20 cellular contexts compared by ENCODE assay signal in the genomic region with DNA sequence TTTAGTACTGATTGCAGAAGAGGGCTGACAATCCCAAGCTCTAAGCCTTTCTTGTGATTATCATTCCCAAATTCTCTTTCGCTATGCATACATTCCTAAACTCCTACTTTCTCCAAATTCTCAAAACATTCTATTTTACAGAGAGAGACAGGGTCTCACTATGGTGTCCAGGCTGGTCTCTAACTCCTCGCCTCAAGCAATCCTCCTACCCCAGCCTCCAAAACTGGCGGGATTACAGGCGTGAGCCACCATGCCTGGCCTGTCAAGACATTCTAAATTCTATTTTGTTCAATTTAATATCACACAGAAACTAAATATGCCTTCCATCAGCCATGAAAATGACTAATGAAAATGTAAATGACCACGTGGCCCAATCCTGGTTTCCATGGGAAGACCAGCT. TPM values are rescaled to one million over a fixed set of nuclear protein-coding genes. Genes with fewer than 3 reads are reported as not detected.
A peak's percentile ranks its signal among the peaks of the same experiment; 100 is the strongest.
DNase-seq lines count a peak whose midpoint lies in the region; ATAC-seq and TF ChIP-seq lines count a peak whose summit lies in the region.
"Had no signal": no experiment of that assay in that cellular context is flagged by ENCODE, and none has a peak within 500 bp of the region (broad histone marks: within the 10 kb centered on the region; RNA-seq: fewer than 3 reads in every experiment).

No MANE protein-coding gene starts in this region.

- ATAC-seq in RWPE2 (ENCODE audit: low read depth) (no peak), GM19324 (IDR thresholded peaks at IDR 0.05; ENCODE audit: low FRiP score, unreplicated experiment) (no peak), GM21717 (IDR thresholded peaks at IDR 0.05; ENCODE audit: unreplicated experiment) (no peak), GM18502 (IDR thresholded peaks at IDR 0.05; ENCODE audit: poor library complexity, unreplicated experiment) (no peak), heart right ventricle (no peak)
- ATAC-seq: gastrocnemius medialis; natural killer cell treated with Interleukin-12 subunit alpha and Interleukin-12 subunit beta and Interleukin-15 and Interleukin-18, amount 100 ng/mL, for 72 hours had no signal

- peaks cover 14% of the 10 kb centered on the region for H3K36me3 ChIP-seq in RWPE2 (ENCODE audit: low read depth)
- no peaks in the 10 kb centered on the region for H3K36me3 ChIP-seq in hepatocyte (replicated peaks; ENCODE audit: insufficient read depth, low read depth)
- no peaks in the 10 kb centered on the region for H3K36me3 ChIP-seq in heart right ventricle
- H3K36me3 ChIP-seq: gastrocnemius medialis, MG63 had no signal

- H3K27me3 ChIP-seq in RWPE2 (ENCODE audit: insufficient read depth, poor library complexity, severe bottlenecking): no peaks in the 10 kb centered on the region
- H3K27me3 ChIP-seq in hepatocyte: no peaks in the 10 kb centered on the region
- no peaks in the 10 kb centered on the region for H3K27me3 ChIP-seq in heart right ventricle
- H3K27me3 ChIP-seq: gastrocnemius medialis, MG63 had no signal

- H3K4me1 ChIP-seq in RWPE2 (ENCODE audit: insufficient read depth, poor library complexity, severe bottlenecking) (peaks cover 66% of the 10 kb centered on the region), hepatocyte (ENCODE audit: insufficient read depth) (peaks cover 16% of the 10 kb centered on the region), heart right ventricle (peaks cover 39 to 94% (median 75%) of the 10 kb centered on the region in 9 donors)

- H3K4me2 ChIP-seq in hepatocyte: no peak overlapping the region

- no peaks in the 10 kb centered on the region for H3K27me3 Mint-ChIP-seq in activated naive CD8-positive, alpha-beta T cell
- no peaks in the 10 kb centered on the region for H3K27me3 Mint-ChIP-seq in activated naive CD8-positive, alpha-beta T cell treated with anti-CD3 and anti-CD28 coated beads for 36 hours
- H3K27me3 Mint-ChIP-seq: activated CD4-positive, alpha-beta T cell treated with anti-CD3 and anti-CD28 coated beads, Interleukin-2, amount 10 ng/mL, durations not matched to agents 24 days and 14 days; dendritic cell treated with granulocyte-macrophage colony-stimulating factor and Interleukin-4, amounts not matched to agents 40 ng/mL and 50 ng/mL, for 4 days; natural killer cell treated with Interleukin-12 subunit alpha and Interleukin-12 subunit beta and Interleukin-15 and Interleukin-18, amount 100 ng/mL, for 72 hours had no signal

- peaks cover 82% of the 10 kb centered on the region for H3K4me1 Mint-ChIP-seq in activated naive CD8-positive, alpha-beta T cell (ENCODE audit: low read depth)
- H3K4me1 Mint-ChIP-seq in activated naive CD8-positive, alpha-beta T cell treated with anti-CD3 and anti-CD28 coated beads for 36 hours: peaks cover 80% of the 10 kb centered on the region

- 94% methylated on average over 5 of the region's 5 CpGs for WGBS in hepatocyte (ENCODE audit: low lambda C conversion rate, missing lambda C conversion rate)
- WGBS in heart right ventricle, 2 donors: 93% methylated on average over 5 of the region's 5 CpGs

- peaks cover 99% of the 10 kb centered on the region for H3K79me2 ChIP-seq in hepatocyte

- no peak for TF ChIP-seq CTCF in RWPE2 (IDR thresholded peaks at IDR 0.05; ENCODE audit: poor library complexity, severe bottlenecking)
- TF ChIP-seq CTCF in hepatocyte (IDR thresholded peaks at IDR 0.05; ENCODE audit: poor library complexity): no peak
- no peak for TF ChIP-seq CTCF in heart right ventricle (IDR thresholded peaks at IDR 0.05)

- H3K9me3 ChIP-seq in RWPE2 (ENCODE audit: severe bottlenecking) (no peaks in the 10 kb centered on the region), hepatocyte (ENCODE audit: low read depth) (no peaks in the 10 kb centered on the region), heart right ventricle (no peaks in the 10 kb centered on the region)
- H3K9me3 ChIP-seq: gastrocnemius medialis, MG63 had no signal

- no peak overlapping the region for H2AFZ ChIP-seq in hepatocyte

- no peaks in the 10 kb centered on the region for H3K9me2 ChIP-seq in hepatocyte (replicated peaks; ENCODE audit: insufficient read depth)

- no peak overlapping the region for H3K4me3 ChIP-seq in RWPE2 (ENCODE audit: severe bottlenecking)
- no peak overlapping the region for H3K4me3 ChIP-seq in hepatocyte
- no peak overlapping the region for H3K4me3 ChIP-seq in heart right ventricle
- H3K4me3 ChIP-seq: gastrocnemius medialis, MG63 had no signal

- peak overlapping the region; percentile 46 for H3K27ac ChIP-seq in RWPE2 (ENCODE audit: poor library complexity, severe bottlenecking)
- H3K27ac ChIP-seq in hepatocyte: peak overlapping the region; percentile 42
- no peak overlapping the region for H3K27ac ChIP-seq in heart right ventricle
- H3K27ac ChIP-seq: gastrocnemius medialis had no signal

- peak overlapping the region; percentile 18 for H3K27ac Mint-ChIP-seq in activated naive CD8-positive, alpha-beta T cell
- no peak overlapping the region for H3K27ac Mint-ChIP-seq in activated naive CD8-positive, alpha-beta T cell treated with anti-CD3 and anti-CD28 coated beads for 36 hours
- H3K27ac Mint-ChIP-seq: dendritic cell treated with granulocyte-macrophage colony-stimulating factor and Interleukin-4, amounts not matched to agents 40 ng/mL and 50 ng/mL, for 4 days had no signal

- DNase-seq in activated naive CD8-positive, alpha-beta T cell treated with anti-CD3 and anti-CD28 coated beads for 36 hours: no peak
- DNase-seq in RWPE2 (ENCODE audit: low spot score): no peak
- no peak for DNase-seq in hepatocyte (ENCODE audit: low spot score)
- DNase-seq in heart right ventricle: no peak
- DNase-seq: activated CD4-positive, alpha-beta T cell treated with anti-CD3 and anti-CD28 coated beads, Interleukin-2, amount 10 ng/mL, durations not matched to agents 24 days and 14 days; activated T-cell treated with anti-CD3 and anti-CD28 coated beads, Interleukin-2, amount 50 U/mL, for 4 hours; Calu3; erythroblast; gastrocnemius medialis; MG63; NCI-H774; SIG-M5; stimulated activated CD4-positive, alpha-beta T cell treated with anti-CD3 and anti-CD28 coated beads, Interleukin-4, amount 100 ng/mL, for 4 hours; T-helper 1 cell had no signal

- intact Hi-C loops in heart right ventricle (cut with DNase I): loop anchor here in 2 of 10 donors (5.0 kb wide), 1 partner anchor 37 kb away; no protein-coding TSS in a partner anchor

- no peaks in the 10 kb centered on the region for H3K9me3 Mint-ChIP-seq in activated naive CD8-positive, alpha-beta T cell (ENCODE audit: low read depth)
- H3K9me3 Mint-ChIP-seq in activated naive CD8-positive, alpha-beta T cell treated with anti-CD3 and anti-CD28 coated beads for 36 hours: no peaks in the 10 kb centered on the region
- H3K9me3 Mint-ChIP-seq: activated CD4-positive, alpha-beta T cell treated with anti-CD3 and anti-CD28 coated beads, Interleukin-2, amount 10 ng/mL, durations not matched to agents 24 days and 14 days; activated T-cell treated with anti-CD3 and anti-CD28 coated beads, Interleukin-2, amount 50 U/mL, for 4 hours; dendritic cell treated with granulocyte-macrophage colony-stimulating factor and Interleukin-4, amounts not matched to agents 40 ng/mL and 50 ng/mL, for 4 days; natural killer cell treated with Interleukin-12 subunit alpha and Interleukin-12 subunit beta and Interleukin-15 and Interleukin-18, amount 100 ng/mL, for 72 hours had no signal

- H4K20me1 ChIP-seq in hepatocyte (ENCODE audit: insufficient read depth, poor library complexity, severe bottlenecking): peaks cover 99% of the 10 kb centered on the region

- H3K36me3 Mint-ChIP-seq in activated naive CD8-positive, alpha-beta T cell: no peaks in the 10 kb centered on the region
- peaks cover 8% of the 10 kb centered on the region for H3K36me3 Mint-ChIP-seq in activated naive CD8-positive, alpha-beta T cell treated with anti-CD3 and anti-CD28 coated beads for 36 hours
- H3K36me3 Mint-ChIP-seq: natural killer cell treated with Interleukin-12 subunit alpha and Interleukin-12 subunit beta and Interleukin-15 and Interleukin-18, amount 100 ng/mL, for 72 hours had no signal

- H3K4me3 Mint-ChIP-seq in activated naive CD8-positive, alpha-beta T cell: no peak overlapping the region
- no peak overlapping the region for H3K4me3 Mint-ChIP-seq in activated naive CD8-positive, alpha-beta T cell treated with anti-CD3 and anti-CD28 coated beads for 36 hours
- H3K4me3 Mint-ChIP-seq: activated CD4-positive, alpha-beta T cell treated with anti-CD3 and anti-CD28 coated beads, Interleukin-2, amount 10 ng/mL, durations not matched to agents 24 days and 14 days; activated T-cell treated with anti-CD3 and anti-CD28 coated beads, Interleukin-2, amount 50 U/mL, for 4 hours; dendritic cell treated with granulocyte-macrophage colony-stimulating factor and Interleukin-4, amounts not matched to agents 40 ng/mL and 50 ng/mL, for 4 days; natural killer cell treated with Interleukin-12 subunit alpha and Interleukin-12 subunit beta and Interleukin-15 and Interleukin-18, amount 100 ng/mL, for 72 hours had no signal

RNA-seq across cellular contexts. Expression of gene ANKRD11, which starts 39.8 kb away (rescaled TPM):
- total RNA-seq in activated naive CD8-positive, alpha-beta T cell treated with anti-CD3 and anti-CD28 coated beads for 36 hours: 100 to 1,000 TPM; 129 to 142 TPM
- total RNA-seq in hepatocyte (48.7 and 50.6 TPM in 2 replicates), heart right ventricle (10 to 100 TPM; 55.9 to 93.6 (median 67.4) TPM)
- polyA plus RNA-seq in hepatocyte (130 and 135 TPM in 2 replicates), heart right ventricle (10 to 100 TPM; 47.7 to 65.5 TPM)

RNA-seq across cellular contexts. Expression of gene SPG7, which starts 57.7 kb away (rescaled TPM):
- total RNA-seq in activated naive CD8-positive, alpha-beta T cell treated with anti-CD3 and anti-CD28 coated beads for 36 hours: 10 to 100 TPM; 63.1 to 76.7 TPM
- 149 and 222 TPM in 2 replicates for total RNA-seq in hepatocyte
- 108 and 130 TPM in 2 replicates for polyA plus RNA-seq in hepatocyte
- 100 to 1,000 TPM in 5 of 10 donors, 10 to 100 TPM in 5; 85.4 to 145 (median 101) TPM for total RNA-seq in heart right ventricle
- 100 to 1,000 TPM in 1 of 2 donors, 10 to 100 TPM in 1; 69.8 to 116 TPM for polyA plus RNA-seq in heart right ventricle

Comparison
In these comparisons a context has a peak if more than half of its experiments do, and no peak if none do; other contexts are left out.
1. H3K27ac ChIP-seq: peak in RWPE2 (single experiment) and hepatocyte (single experiment); none in heart right ventricle (0 of 10).